1 cellular context compared by ENCODE assay signal in genomic region chr13:41407380-41407779, GRCh38.
TF ChIP-seq lines count a peak whose summit lies in the region.

No MANE protein-coding gene starts in this region.

TF ChIP-seq in HEK293, 187 proteins besides CTCF, POLR2A, EP300 and RAD21 (continued from another document):
- TF ChIP-seq, protein P1, sequence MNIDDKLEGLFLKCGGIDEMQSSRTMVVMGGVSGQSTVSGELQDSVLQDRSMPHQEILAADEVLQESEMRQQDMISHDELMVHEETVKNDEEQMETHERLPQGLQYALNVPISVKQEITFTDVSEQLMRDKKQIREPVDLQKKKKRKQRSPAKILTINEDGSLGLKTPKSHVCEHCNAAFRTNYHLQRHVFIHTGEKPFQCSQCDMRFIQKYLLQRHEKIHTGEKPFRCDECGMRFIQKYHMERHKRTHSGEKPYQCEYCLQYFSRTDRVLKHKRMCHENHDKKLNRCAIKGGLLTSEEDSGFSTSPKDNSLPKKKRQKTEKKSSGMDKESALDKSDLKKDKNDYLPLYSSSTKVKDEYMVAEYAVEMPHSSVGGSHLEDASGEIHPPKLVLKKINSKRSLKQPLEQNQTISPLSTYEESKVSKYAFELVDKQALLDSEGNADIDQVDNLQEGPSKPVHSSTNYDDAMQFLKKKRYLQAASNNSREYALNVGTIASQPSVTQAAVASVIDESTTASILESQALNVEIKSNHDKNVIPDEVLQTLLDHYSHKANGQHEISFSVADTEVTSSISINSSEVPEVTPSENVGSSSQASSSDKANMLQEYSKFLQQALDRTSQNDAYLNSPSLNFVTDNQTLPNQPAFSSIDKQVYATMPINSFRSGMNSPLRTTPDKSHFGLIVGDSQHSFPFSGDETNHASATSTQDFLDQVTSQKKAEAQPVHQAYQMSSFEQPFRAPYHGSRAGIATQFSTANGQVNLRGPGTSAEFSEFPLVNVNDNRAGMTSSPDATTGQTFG (tag by site-specific recombination; IDR thresholded peaks at IDR 0.05; ENCODE audit: borderline replicate concordance): no peak
- no peak for TF ChIP-seq MYNN (tag by site-specific recombination; IDR thresholded peaks at IDR 0.05; ENCODE audit: borderline replicate concordance)
